In the genomic region with DNA sequence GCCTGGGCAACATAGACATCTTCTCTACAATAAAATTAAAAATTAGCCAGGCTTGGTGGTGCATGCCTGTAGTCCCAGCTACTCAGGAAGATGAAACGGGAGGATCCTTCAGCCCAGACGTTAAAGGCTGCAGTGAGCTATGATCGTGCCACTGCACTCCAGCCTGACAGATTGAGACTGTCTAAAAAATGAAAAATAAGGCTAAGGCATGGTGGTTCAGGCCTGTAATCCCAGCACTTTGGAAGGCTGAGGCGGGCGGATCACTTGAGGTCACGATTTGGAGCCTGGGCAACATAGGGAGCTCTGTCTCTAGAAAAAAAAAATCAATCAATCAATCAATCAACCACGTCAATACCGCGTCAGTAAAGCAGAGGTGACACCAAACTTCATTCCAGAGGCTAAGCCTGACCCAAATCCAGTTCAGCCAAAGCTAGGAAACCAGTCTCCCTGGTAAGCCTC, we compare ENCODE assay signal across 10 cellular contexts. TPM values are rescaled to one million over a fixed set of nuclear protein-coding genes. Genes with fewer than 3 reads are reported as not detected.
DNase-seq lines count a peak whose midpoint lies in the region; ATAC-seq, FAIRE-seq and TF ChIP-seq lines count a peak whose summit lies in the region.
"Had no signal": no experiment of that assay in that cellular context is flagged by ENCODE, and none has a peak within 500 bp of the region (broad histone marks: within the 10 kb centered on the region; RNA-seq: fewer than 3 reads in every experiment).

No MANE protein-coding gene starts in this region.

- no peaks in the 10 kb centered on the region for H3K79me1 ChIP-seq in mesenchymal stem cell (replicated peaks; ENCODE audit: low read length, poor library complexity, severe bottlenecking)

- H3K4me1 ChIP-seq in SK-N-SH (ENCODE audit: control insufficient read depth in 1 of 2, insufficient read depth in 2 of 2, low read depth in 1 of 2, low read length in 1 of 2) (no peaks in the 10 kb centered on the region; a peak in 1 of 4 replicates), adipocyte (ENCODE audit: control insufficient read depth, insufficient read depth, low read length) (peaks cover 4% of the 10 kb centered on the region), mesenchymal stem cell (ENCODE audit: control insufficient read depth, insufficient read depth, low read depth, low read length) (no peaks in the 10 kb centered on the region), subcutaneous abdominal adipose tissue (ENCODE audit: control insufficient read depth in 5 of 5, insufficient read depth in 5 of 5, low read length in 5 of 5) (peaks cover 0 to 7% (median 4%) of the 10 kb centered on the region in 5 donors)

- POLR2A ChIA-PET in SK-N-SH (lab: Yijun Ruan, JAX) = interaction anchor here (0.6 to 0.9 kb wide), 3 partner anchors 13 to 927 kb away, joined by 3 read pairs; no protein-coding TSS in a partner anchor

- H2AFZ ChIP-seq in SK-N-SH (ENCODE audit: low read depth) (peak overlapping the region; percentile 90), mesenchymal stem cell (ENCODE audit: low read depth, low read length) (no peak overlapping the region)

- H3F3A ChIP-seq in SK-N-SH (replicated peaks; ENCODE audit: insufficient read depth) = no peaks in the 10 kb centered on the region

- TF ChIP-seq RAD21 in SK-N-SH (IDR thresholded peaks at IDR 0.05; ENCODE audit: low read length) = no peak

- H3K27me3 ChIP-seq in SK-N-SH (ENCODE audit: insufficient read depth) (no peaks in the 10 kb centered on the region), adipocyte (replicated peaks; ENCODE audit: control insufficient read depth, insufficient read depth, low read length) (no peaks in the 10 kb centered on the region), mesenchymal stem cell (ENCODE audit: control insufficient read depth in 1 of 2, insufficient read depth in 1 of 2, low read length in 2 of 2) (no peaks in the 10 kb centered on the region), subcutaneous abdominal adipose tissue (ENCODE audit: control insufficient read depth in 5 of 5, insufficient read depth in 4 of 5, low read length in 5 of 5) (no peaks in the 10 kb centered on the region)
- H3K27me3 ChIP-seq: gastroesophageal sphincter had no signal

- no peaks in the 10 kb centered on the region for H3K79me2 ChIP-seq in SK-N-SH (ENCODE audit: insufficient read depth)

- H3K9ac ChIP-seq in SK-N-SH (no peak overlapping the region), adipocyte (ENCODE audit: low read length) (peak overlapping the region; percentile 84), mesenchymal stem cell (ENCODE audit: low read length) (peak overlapping the region; percentile 87), subcutaneous abdominal adipose tissue (ENCODE audit: low read length in 5 of 5) (peak overlapping the region in 3 of 5 donors; percentile 68 to 75 (median 75))

- H2BK15ac ChIP-seq in mesenchymal stem cell (ENCODE audit: low read depth, poor library complexity, severe bottlenecking) = no peak overlapping the region

- TF ChIP-seq CTCF in SK-N-SH (IDR thresholded peaks at IDR 0.05) = no peak
- TF ChIP-seq CTCF in D721Med (IDR thresholded peaks at IDR 0.05; ENCODE audit: insufficient read depth, missing control alignments) = no peak

- 90% methylated on average over 9 of the region's 9 CpGs for WGBS in SK-N-SH (ENCODE audit: low lambda C conversion rate)
- 82% methylated on average over 9 of the region's 9 CpGs for WGBS in mesenchymal stem cell

- H2BK120ac ChIP-seq in mesenchymal stem cell (ENCODE audit: low read depth, low read length) = no peak overlapping the region

- H2BK12ac ChIP-seq in mesenchymal stem cell (ENCODE audit: low read length in 2 of 2) = no peak overlapping the region

- H4K8ac ChIP-seq in mesenchymal stem cell (ENCODE audit: low read length) = no peak overlapping the region

- H4K91ac ChIP-seq in mesenchymal stem cell (ENCODE audit: low read length) = no peak overlapping the region

- H2BK5ac ChIP-seq in mesenchymal stem cell (ENCODE audit: low read depth, low read length, poor library complexity, severe bottlenecking) = no peak overlapping the region

- H3K4me3 ChIP-seq in SK-N-SH (ENCODE audit: low read depth in 2 of 2, low read length in 1 of 2) = 0 out of 4 replicates have a peak overlapping the region, but pooled peaks of 1 of the 2 experiments have one; percentile 55
- H3K4me3 ChIP-seq in adipocyte (ENCODE audit: low read length) = peak overlapping the region; percentile 74
- H3K4me3 ChIP-seq in mesenchymal stem cell (ENCODE audit: insufficient read depth in 1 of 2, low read depth in 1 of 2, low read length in 2 of 2) = no peak overlapping the region
- H3K4me3 ChIP-seq in subcutaneous abdominal adipose tissue (ENCODE audit: low read depth in 1 of 5, low read length in 5 of 5) = peak overlapping the region in 2 of 5 donors; percentile 53 to 59

- H3K27ac ChIP-seq in SK-N-SH (ENCODE audit: low read depth in 2 of 2, low read length in 1 of 2) (no peak overlapping the region), mesenchymal stem cell (ENCODE audit: low read length, poor library complexity, severe bottlenecking) (no peak overlapping the region), subcutaneous abdominal adipose tissue (ENCODE audit: low read depth, low read length) (peak overlapping the region; percentile 46)

- no peaks in the 10 kb centered on the region for H3K9me2 ChIP-seq in SK-N-SH

- no peak overlapping the region for H3K18ac ChIP-seq in mesenchymal stem cell (ENCODE audit: low read depth in 1 of 2, low read length in 2 of 2)

- no peak overlapping the region for H3K23ac ChIP-seq in mesenchymal stem cell (ENCODE audit: low read length in 2 of 2)

- no peak overlapping the region for H2AK5ac ChIP-seq in mesenchymal stem cell (ENCODE audit: low read length, severe bottlenecking)

- no peak for TF ChIP-seq EP300 in SK-N-SH (IDR thresholded peaks at IDR 0.05; ENCODE audit: borderline replicate concordance in 1 of 2, low read depth in 1 of 2, low read length in 1 of 2)

- H3K9me3 ChIP-seq in SK-N-SH (no peaks in the 10 kb centered on the region), adipocyte (ENCODE audit: control insufficient read depth, low read length) (no peaks in the 10 kb centered on the region), mesenchymal stem cell (ENCODE audit: control insufficient read depth, low read length) (peaks cover 5% of the 10 kb centered on the region), subcutaneous abdominal adipose tissue (ENCODE audit: control insufficient read depth in 5 of 5, low read length in 5 of 5) (no peaks in the 10 kb centered on the region)
- H3K9me3 ChIP-seq: gastroesophageal sphincter had no signal

- FAIRE-seq in D721Med (lab: Jason Lieb, UNC) = no peak
- FAIRE-seq: G401.6 had no signal

- H3K4ac ChIP-seq in mesenchymal stem cell (ENCODE audit: low read depth in 1 of 2, low read length in 2 of 2) = no peak overlapping the region

- H4K20me1 ChIP-seq in SK-N-SH (ENCODE audit: insufficient read depth) = no peaks in the 10 kb centered on the region

- peak overlapping the region; percentile 64 for H3K4me2 ChIP-seq in SK-N-SH
- H3K4me2 ChIP-seq in mesenchymal stem cell (ENCODE audit: low read length, poor library complexity, severe bottlenecking) = no peak overlapping the region

- ATAC-seq in SK-N-SH treated with all-trans-retinoic acid at 6 μM for 48 hours = no peak

- DNase-seq in SK-N-SH (no peak), adipocyte (ENCODE audit: low read depth) (no peak), mesenchymal stem cell (no peak), D721Med (ENCODE audit: insufficient read length, low spot score) (no peak), dedifferentiated amniotic fluid mesenchymal stem cell (ENCODE audit: extremely low spot score) (no peak), NAMALWA (ENCODE audit: low spot score) (no peak)

- no peak overlapping the region for H3K14ac ChIP-seq in mesenchymal stem cell (ENCODE audit: low read length in 2 of 2)

- CTCF ChIA-PET in SK-N-SH (lab: Yijun Ruan, JAX) = interaction anchor here (0.7 to 7.9 kb wide), 75 partner anchors 9 to 1898 kb away, joined by 3 to 157 read pairs (median 5); a partner anchor contains a TSS

- no peaks in the 10 kb centered on the region for H3K36me3 ChIP-seq in SK-N-SH (replicated peaks in 1 of 2; ENCODE audit: control insufficient read depth in 1 of 2, insufficient read depth in 2 of 2, low read length in 1 of 2)
- no peaks in the 10 kb centered on the region for H3K36me3 ChIP-seq in adipocyte (ENCODE audit: control insufficient read depth, insufficient read depth, low read length, severe bottlenecking)
- no peaks in the 10 kb centered on the region for H3K36me3 ChIP-seq in mesenchymal stem cell (ENCODE audit: control insufficient read depth in 1 of 2, insufficient read depth in 2 of 2, low read depth in 1 of 2, low read length in 2 of 2)
- H3K36me3 ChIP-seq in subcutaneous abdominal adipose tissue (ENCODE audit: control insufficient read depth in 5 of 5, insufficient read depth in 5 of 5, low read length in 5 of 5) = no peaks in the 10 kb centered on the region
- H3K36me3 ChIP-seq: gastroesophageal sphincter had no signal

TF ChIP-seq in SK-N-SH, 30 proteins besides CTCF, POLR2A, EP300 and RAD21 (continues in another document):
- TF ChIP-seq, protein P1, sequence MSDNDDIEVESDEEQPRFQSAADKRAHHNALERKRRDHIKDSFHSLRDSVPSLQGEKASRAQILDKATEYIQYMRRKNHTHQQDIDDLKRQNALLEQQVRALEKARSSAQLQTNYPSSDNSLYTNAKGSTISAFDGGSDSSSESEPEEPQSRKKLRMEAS (IDR thresholded peaks at IDR 0.05; ENCODE audit: low read depth) = no peak
- TF ChIP-seq FOXJ3 (CRISPR knock-in tag; IDR thresholded peaks at IDR 0.05) (no peak), GATA2 (CRISPR knock-in tag; IDR thresholded peaks at IDR 0.05) (no peak), FOSL2 (IDR thresholded peaks at IDR 0.05; ENCODE audit: borderline replicate concordance, low read depth) (no peak), TEAD4 (IDR thresholded peaks at IDR 0.05; ENCODE audit: borderline replicate concordance, insufficient read depth) (no peak), CHD2 (IDR thresholded peaks at IDR 0.05; ENCODE audit: low read length, partially characterized antibody) (no peak)

TF ChIP-seq in SK-N-SH treated with all-trans-retinoic acid at 6 μM for 48 hours, 23 proteins besides CTCF, POLR2A, EP300 and RAD21 (continues in another document):
- TF ChIP-seq OSR1 (CRISPR knock-in tag; IDR thresholded peaks at IDR 0.05) (no peak), ZNF565 (CRISPR knock-in tag; conservative IDR thresholded peaks at IDR 0.05; ENCODE audit: low read depth) (no peak), ARNTL (CRISPR knock-in tag; IDR thresholded peaks at IDR 0.05; ENCODE audit: borderline replicate concordance, low read depth) (no peak)

RNA-seq across cellular contexts. Expression of a gene that starts 31.1 kb away (rescaled TPM):
- 234 and 235 TPM in 2 replicates for polyA plus RNA-seq in SK-N-SH (2012; rRNA removed)
- 136 and 200 TPM in 2 replicates for polyA plus RNA-seq in SK-N-SH (2012; cell fraction: cytosol; rRNA removed)
- polyA plus RNA-seq in SK-N-SH (2012; cell fraction: nucleus; rRNA removed) = 79.2 and 151 TPM in 2 replicates
- 167 TPM for polyA plus RNA-seq in mesenchymal stem cell (2013, experiment 1 of 2)
- polyA plus RNA-seq in mesenchymal stem cell (2013, experiment 2 of 2) = 166 TPM
